Comparison of ENCODE assay signal across 8 cellular contexts in the genomic region with DNA sequence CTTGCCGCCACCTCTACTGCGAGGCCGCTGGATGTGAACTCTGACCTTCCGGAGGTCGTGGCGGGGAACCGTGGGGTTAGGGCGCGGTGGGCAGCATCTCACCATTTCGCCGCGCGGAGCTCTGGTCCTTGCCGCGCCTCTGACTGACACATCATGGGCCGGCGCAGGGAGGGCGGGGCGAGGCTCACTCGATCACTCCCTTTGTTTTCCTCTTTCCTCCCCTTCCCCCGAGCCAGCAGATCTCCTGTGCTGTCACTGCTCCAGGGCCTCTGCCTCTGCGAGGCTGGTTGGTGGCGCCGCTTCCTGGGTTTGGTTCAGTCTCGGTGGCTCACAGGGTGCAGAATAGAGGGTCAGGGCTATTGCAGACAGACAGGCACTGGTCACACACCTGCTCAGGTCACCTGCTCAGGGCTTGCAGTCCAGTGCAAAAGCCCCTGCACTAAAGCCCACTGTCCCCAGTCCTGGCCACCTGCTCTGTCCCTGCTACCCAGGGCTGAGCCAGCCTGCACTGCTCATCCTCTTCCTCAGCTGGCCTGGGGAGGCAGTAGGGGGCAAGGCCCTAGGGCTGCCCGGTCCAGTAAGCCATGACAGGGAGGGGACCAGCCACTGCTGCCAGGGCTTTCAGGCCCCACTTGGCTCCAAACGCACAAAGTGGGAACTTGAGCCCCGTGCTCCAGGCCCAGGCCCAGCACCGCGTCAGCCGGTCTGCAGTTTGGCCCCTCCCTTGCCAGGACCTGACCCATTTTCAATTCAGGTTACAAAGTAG. TPM values are rescaled to one million over a fixed set of nuclear protein-coding genes. Genes with fewer than 3 reads are reported as not detected.
DNase-seq lines count a peak whose midpoint lies in the region; ATAC-seq, FAIRE-seq and TF ChIP-seq lines count a peak whose summit lies in the region.

No MANE protein-coding gene starts in this region.

- no peak overlapping the region for H2AFZ ChIP-seq in astrocyte (ENCODE audit: low read depth, low read length)

- no peaks in the 10 kb centered on the region for H3K27me3 Mint-ChIP-seq in astrocyte (ENCODE audit: low read depth, unreplicated experiment)

- H3K4me2 ChIP-seq in astrocyte (ENCODE audit: low read length): peak overlapping the region; percentile 74

- H3K79me2 ChIP-seq in astrocyte (ENCODE audit: insufficient read depth, low read length): peaks cover 92% of the 10 kb centered on the region

- DNase-seq in astrocyte (ENCODE audit: low read depth) (no peak), sigmoid colon (peak; percentile 88)
- DNase-seq in activated CD4-positive, alpha-beta T cell treated with anti-CD3 and anti-CD28 coated beads, Interleukin-2, amount 50 U/mL, for 4 hours: no peak

- H3K27ac Mint-ChIP-seq in astrocyte (ENCODE audit: unreplicated experiment): no peak overlapping the region

- H3K27ac ChIP-seq in HUES64 (ENCODE audit: low read depth, low read length) (peak overlapping the region; percentile 71; the same call in 1 of the 2 replicates), astrocyte (ENCODE audit: low read depth, low read length) (no peak overlapping the region), iPS-18a (ENCODE audit: low read length) (no peak overlapping the region), sigmoid colon (peak overlapping the region; percentile 34 to 82 (median 69))

- H4K20me1 ChIP-seq in astrocyte (ENCODE audit: insufficient read depth, low read length): peaks cover 91% of the 10 kb centered on the region

- peak overlapping the region; percentile 25 for H3K4me3 ChIP-seq in HUES64 (ENCODE audit: low read length)
- no peak overlapping the region for H3K4me3 ChIP-seq in astrocyte (ENCODE audit: insufficient read depth, low read depth, low read length)
- H3K4me3 ChIP-seq in iPS-18a (ENCODE audit: low read length): peak overlapping the region; percentile 29
- H3K4me3 ChIP-seq in sigmoid colon: peak overlapping the region; percentile 12 to 39 (median 26)

- FAIRE-seq in astrocyte (lab: Jason Lieb, UNC): no peak

- TF ChIP-seq CTCF in astrocyte (IDR thresholded peaks at IDR 0.05; ENCODE audit: insufficient read depth, low read depth, low read length) (no peak), sigmoid colon (IDR thresholded peaks at IDR 0.05) (no peak)

- peaks cover 24% of the 10 kb centered on the region for H3K4me1 ChIP-seq in HUES64 (ENCODE audit: insufficient read depth, low read length)
- peaks cover 22% of the 10 kb centered on the region for H3K4me1 ChIP-seq in astrocyte (ENCODE audit: insufficient read depth, low read length)
- peaks cover 23% of the 10 kb centered on the region for H3K4me1 ChIP-seq in iPS-18a (ENCODE audit: control insufficient read depth, low read depth, low read length)
- peaks cover 0 to 69% (median 57%) of the 10 kb centered on the region in 4 donors for H3K4me1 ChIP-seq in sigmoid colon

- H3K27me3 ChIP-seq in HUES64 (ENCODE audit: insufficient read depth, low read length) (no peaks in the 10 kb centered on the region), astrocyte (ENCODE audit: insufficient read depth, low read length) (no peaks in the 10 kb centered on the region), iPS-18a (ENCODE audit: control insufficient read depth, insufficient read depth, low read length) (no peaks in the 10 kb centered on the region), sigmoid colon (no peaks in the 10 kb centered on the region)

- H3K9me3 ChIP-seq in HUES64 (ENCODE audit: insufficient read depth, low read depth, low read length): no peaks in the 10 kb centered on the region
- H3K9me3 ChIP-seq in astrocyte (ENCODE audit: insufficient read depth, low read depth, low read length): no peaks in the 10 kb centered on the region
- H3K9me3 ChIP-seq in iPS-18a (ENCODE audit: control insufficient read depth, low read depth, low read length): no peaks in the 10 kb centered on the region
- no peaks in the 10 kb centered on the region for H3K9me3 ChIP-seq in sigmoid colon

- intact Hi-C loops in sigmoid colon (cut with DNase I): no loop called here

- WGBS in HUES64: 24% methylated on average over 31 of the region's 31 CpGs
- 69 to 82% methylated on average over 31 of the region's 31 CpGs for WGBS in sigmoid colon, 2 donors

- ATAC-seq in GM21717 (IDR thresholded peaks at IDR 0.05; ENCODE audit: unreplicated experiment) (no peak), GM21390 (IDR thresholded peaks at IDR 0.05; ENCODE audit: unreplicated experiment) (no peak), GM21515 (IDR thresholded peaks at IDR 0.05; ENCODE audit: unreplicated experiment) (no peak)

- no peak overlapping the region for H3K4me3 Mint-ChIP-seq in astrocyte (ENCODE audit: unreplicated experiment)

- TF ChIP-seq POLR2A in sigmoid colon (IDR thresholded peaks at IDR 0.05): no peak

- H3K36me3 ChIP-seq in HUES64 (ENCODE audit: insufficient read depth, low read length) (peaks cover 10% of the 10 kb centered on the region), astrocyte (ENCODE audit: insufficient read depth, low read length) (no peaks in the 10 kb centered on the region), iPS-18a (ENCODE audit: control insufficient read depth, low read depth, low read length) (peaks cover 6% of the 10 kb centered on the region), sigmoid colon (peaks cover 0 to 11% (median 5%) of the 10 kb centered on the region in 4 donors)

- H3K9ac ChIP-seq in HUES64 (ENCODE audit: low read depth, low read length): peak overlapping the region; percentile 33; the same call in 1 of the 2 replicates
- peak overlapping the region; percentile 29 for H3K9ac ChIP-seq in astrocyte (ENCODE audit: low read length)
- H3K9ac ChIP-seq in iPS-18a (ENCODE audit: low read length): no peak overlapping the region

- peaks cover 12% of the 10 kb centered on the region for H3K4me1 Mint-ChIP-seq in astrocyte (ENCODE audit: low read depth, unreplicated experiment)

- H3K9me3 Mint-ChIP-seq in astrocyte (ENCODE audit: unreplicated experiment): no peaks in the 10 kb centered on the region

- TF ChIP-seq EP300 in sigmoid colon (IDR thresholded peaks at IDR 0.05): no peak

- H3K36me3 Mint-ChIP-seq in astrocyte (ENCODE audit: low read depth, unreplicated experiment): peaks cover 4% of the 10 kb centered on the region

RNA-seq across cellular contexts. Expression of a gene that starts 36.2 kb away (rescaled TPM):
- polyA plus RNA-seq in HUES64 (2013, experiment 1 of 2): 26.4 TPM
- 27.4 TPM for polyA plus RNA-seq in HUES64 (2013, experiment 2 of 2)
- 31.8 and 43.2 TPM in 2 replicates for total RNA-seq in astrocyte
- 10 to 100 TPM; 17.3 to 40.3 (median 26.6) TPM for total RNA-seq in sigmoid colon
- 10 to 100 TPM; 10.8 to 29.3 (median 11.6) TPM for polyA plus RNA-seq in sigmoid colon

Comparison
In these comparisons a context has a peak if more than half of its experiments do, and no peak if none do; other contexts are left out.
1. H3K27ac ChIP-seq: peak in HUES64 (single experiment) and sigmoid colon (4 of 4); none in astrocyte (single experiment) and iPS-18a (single experiment).